ENCODE assay signal across 15 cellular contexts in genomic region chr5:90227688-90228087, GRCh38.
DNase-seq lines count a peak whose midpoint lies in the region; ATAC-seq and TF ChIP-seq lines count a peak whose summit lies in the region.
"Had no signal": no experiment of that assay in that cellular context is flagged by ENCODE, and none has a peak within 500 bp of the region (broad histone marks: within the 10 kb centered on the region; RNA-seq: fewer than 3 reads in every experiment).

No MANE protein-coding gene starts in this region.

- H3K9me3 Mint-ChIP-seq in activated naive CD8-positive, alpha-beta T cell treated with anti-CD3 and anti-CD28 coated beads for 36 hours, result no peaks in the 10 kb centered on the region

- no peaks in the 10 kb centered on the region for H3K36me3 ChIP-seq in MG63
- H3K36me3 ChIP-seq in mucosa of descending colon (ENCODE audit: low read depth), result no peaks in the 10 kb centered on the region
- H3K36me3 ChIP-seq in thyroid gland, result no peaks in the 10 kb centered on the region

- no peaks in the 10 kb centered on the region for H3K4me1 Mint-ChIP-seq in activated naive CD8-positive, alpha-beta T cell treated with anti-CD3 and anti-CD28 coated beads for 36 hours
- H3K4me1 Mint-ChIP-seq: CD8-positive, alpha-beta memory T cell had no signal

- H3K27me3 ChIP-seq in MG63 (0 out of 2 replicates have a peak, but pooled peaks cover 3% of the 10 kb centered on the region), thyroid gland (no peaks in the 10 kb centered on the region)

- H3K9me3 ChIP-seq in MG63 (no peaks in the 10 kb centered on the region), mucosa of descending colon (no peaks in the 10 kb centered on the region), thyroid gland (no peaks in the 10 kb centered on the region)

- ATAC-seq in mucosa of descending colon, result peak; percentile 97

- no peaks in the 10 kb centered on the region for H3K36me3 Mint-ChIP-seq in activated naive CD8-positive, alpha-beta T cell treated with anti-CD3 and anti-CD28 coated beads for 36 hours
- H3K36me3 Mint-ChIP-seq: CD8-positive, alpha-beta memory T cell had no signal

- H3K27me3 Mint-ChIP-seq in activated naive CD8-positive, alpha-beta T cell treated with anti-CD3 and anti-CD28 coated beads for 36 hours, result peaks cover 5% of the 10 kb centered on the region

- peak overlapping the region in 1 of 3 donors; percentile 50 for H3K27ac ChIP-seq in thyroid gland
- H3K27ac ChIP-seq: KMS-11 had no signal

- WGBS in thyroid gland, 2 donors, result 12 to 20% methylated on average over 3 of the region's 3 CpGs

- no peak for TF ChIP-seq CTCF in mucosa of descending colon (IDR thresholded peaks at IDR 0.05)
- no peak for TF ChIP-seq CTCF in thyroid gland (IDR thresholded peaks at IDR 0.05)

- no peak overlapping the region for H3K27ac Mint-ChIP-seq in activated naive CD8-positive, alpha-beta T cell treated with anti-CD3 and anti-CD28 coated beads for 36 hours
- H3K27ac Mint-ChIP-seq: CD8-positive, alpha-beta memory T cell had no signal

- H3K4me3 ChIP-seq in MG63 (no peak overlapping the region), mucosa of descending colon (no peak overlapping the region), thyroid gland (replicated peaks in 1 of 3) (no peak overlapping the region)

- no peak overlapping the region for H3K4me3 Mint-ChIP-seq in activated naive CD8-positive, alpha-beta T cell treated with anti-CD3 and anti-CD28 coated beads for 36 hours
- H3K4me3 Mint-ChIP-seq: CD8-positive, alpha-beta memory T cell had no signal

- intact Hi-C loops in mucosa of descending colon (cut with DNase I, micrococcal nuclease) (no loop called here), thyroid gland (cut with DNase I) (no loop called here)

- H3K4me1 ChIP-seq in mucosa of descending colon (ENCODE audit: low read depth) (peaks cover 14% of the 10 kb centered on the region), thyroid gland (peaks cover 22 to 33% of the 10 kb centered on the region in 2 donors)

- DNase-seq in MG63 (peak; percentile 5), astrocyte of the hippocampus (ENCODE audit: low read depth, low spot score) (peak; percentile 39), mucosa of descending colon (peak; percentile 72 to 82 (median 79)), thyroid gland (peak; percentile 65 to 78), NCI-H2227 treated with DMSO at 0.1 percent for 48 hours (lab: John Stamatoyannopoulos, UW) (no peak), foreskin melanocyte (no peak), NCI-H82 (lab: John Stamatoyannopoulos, UW) (no peak)
- no peak for DNase-seq in activated naive CD8-positive, alpha-beta T cell treated with anti-CD3 and anti-CD28 coated beads for 36 hours
- DNase-seq: CD8-positive, alpha-beta memory T cell; H7; NCI-H1105; NCI-H187; NCI-H774; SHP77 treated with DMSO at 0.1 percent for 48 hours had no signal

- no peak for TF ChIP-seq POLR2A in thyroid gland (IDR thresholded peaks at IDR 0.05)

Comparison
In these comparisons a context has a peak if more than half of its experiments do, and no peak if none do; other contexts are left out.
1. DNase-seq: peak in MG63 (single experiment), astrocyte of the hippocampus (single experiment), mucosa of descending colon (3 of 3) and thyroid gland (2 of 2); none in activated naive CD8-positive, alpha-beta T cell treated with anti-CD3 and anti-CD28 coated beads for 36 hours (single experiment), NCI-H2227 treated with DMSO at 0.1 percent for 48 hours (single experiment), foreskin melanocyte (single experiment) and NCI-H82 (single experiment).